In the genomic region with DNA sequence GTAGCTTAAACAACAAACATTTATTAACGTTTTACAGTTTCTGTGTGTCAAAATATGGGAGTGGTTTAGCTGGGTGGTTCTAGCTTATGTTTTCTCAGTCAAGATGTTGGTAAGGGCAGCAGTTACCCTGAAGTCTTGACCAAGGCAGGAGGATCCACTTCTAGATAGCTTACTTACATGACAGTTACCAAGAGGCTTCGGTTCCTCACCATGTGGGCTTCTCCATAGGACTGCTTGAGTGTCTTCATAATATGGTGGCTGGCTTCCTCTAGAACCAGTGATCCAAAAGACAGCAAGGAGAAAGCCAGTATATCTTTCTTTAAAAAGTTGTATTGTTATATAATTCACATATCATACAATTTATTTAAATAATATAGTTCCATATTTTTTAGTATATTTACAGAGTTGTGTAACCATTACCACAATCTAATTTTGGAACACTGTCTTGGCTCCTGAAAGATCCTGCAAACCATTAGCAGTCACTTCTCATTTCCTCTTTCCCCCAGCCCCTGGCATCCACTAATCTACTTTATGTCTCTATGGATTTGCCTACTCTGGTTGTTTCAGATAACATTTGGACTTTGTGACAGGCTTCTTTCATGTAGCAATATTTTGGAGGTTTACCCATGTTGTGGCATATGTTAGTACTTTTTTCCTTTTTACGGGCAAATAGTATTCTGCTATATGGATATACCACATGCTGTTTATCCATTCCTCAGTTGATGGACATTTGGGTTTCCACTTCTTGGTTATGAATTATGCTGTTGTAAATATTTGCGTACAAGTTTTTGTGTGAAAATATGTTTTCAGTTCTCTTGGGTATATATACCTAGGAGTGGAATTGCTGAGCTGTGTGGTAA, we compare ENCODE assay signal across 1 cellular context.
TF ChIP-seq lines count a peak whose summit lies in the region.

No MANE protein-coding gene starts in this region.

TF ChIP-seq in HCT116, 20 proteins besides CTCF, POLR2A, EP300 and RAD21 (continued from another document):
- TF ChIP-seq SRF (IDR thresholded peaks at IDR 0.05; ENCODE audit: low read depth) (no peak), EGR1 (IDR thresholded peaks at IDR 0.05; ENCODE audit: low read depth) (no peak), JUND (IDR thresholded peaks at IDR 0.05) (no peak), YY1 (IDR thresholded peaks at IDR 0.05; ENCODE audit: extremely low read depth, insufficient replicate concordance, low read depth, low read length) (no peak)
